22 cellular contexts compared by ENCODE assay signal in the genomic region with DNA sequence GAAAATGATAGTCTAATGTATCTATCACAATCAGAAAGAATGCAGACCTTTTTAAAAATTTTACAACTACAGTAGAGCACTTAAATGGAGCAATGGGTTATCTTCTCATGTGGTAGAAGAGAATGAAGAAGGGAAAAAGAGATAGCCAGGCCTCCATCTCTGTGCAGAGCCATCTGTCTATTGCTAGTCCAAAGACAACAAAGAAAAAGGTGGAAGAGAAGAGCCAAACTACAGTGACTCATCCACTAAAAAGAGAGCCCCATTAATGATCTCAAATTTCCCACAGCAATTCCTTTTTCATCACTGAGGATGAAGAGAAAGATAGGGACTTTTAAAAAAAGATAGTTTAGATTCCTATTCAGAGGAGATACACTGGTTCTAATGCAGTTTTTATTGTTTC.
"Had no signal": no experiment of that assay in that cellular context is flagged by ENCODE, and none has a peak within 500 bp of the region (broad histone marks: within the 10 kb centered on the region; RNA-seq: fewer than 3 reads in every experiment).

No MANE protein-coding gene starts in this region.

- H3K36me3 Mint-ChIP-seq: mesothelial cell of epicardium; naive thymus-derived CD4-positive, alpha-beta T cell; neural progenitor cell; stimulated activated memory B cell treated with anti-CD40 and anti-IgM and Interleukin-4, amounts not matched to agents 10 μg/mL and 1 μg/mL and 100 μg/mL, for 72 hours had no signal

- H3K27ac Mint-ChIP-seq: mesothelial cell of epicardium; naive thymus-derived CD4-positive, alpha-beta T cell; nephron; neural progenitor cell; stimulated activated memory B cell treated with anti-CD40 and anti-IgM and Interleukin-4, amounts not matched to agents 10 μg/mL and 1 μg/mL and 100 μg/mL, for 72 hours had no signal

- H3K4me3 Mint-ChIP-seq: mesothelial cell of epicardium; naive thymus-derived CD4-positive, alpha-beta T cell; nephron; neural progenitor cell; stimulated activated memory B cell treated with anti-CD40 and anti-IgM and Interleukin-4, amounts not matched to agents 10 μg/mL and 1 μg/mL and 100 μg/mL, for 72 hours had no signal

- H3K9me3 Mint-ChIP-seq: mesothelial cell of epicardium; naive thymus-derived CD4-positive, alpha-beta T cell; nephron; neural progenitor cell; stimulated activated memory B cell treated with anti-CD40 and anti-IgM and Interleukin-4, amounts not matched to agents 10 μg/mL and 1 μg/mL and 100 μg/mL, for 72 hours had no signal

- ATAC-seq: gastrocnemius medialis; heart left ventricle; left lobe of liver; mucosa of descending colon; naive thymus-derived CD4-positive, alpha-beta T cell; right cardiac atrium; stimulated activated memory B cell treated with anti-CD40 and anti-IgM and Interleukin-4, amounts not matched to agents 10 μg/mL and 1 μg/mL and 100 μg/mL, for 72 hours; stimulated activated naive CD8-positive, alpha-beta T cell treated with anti-CD3 and anti-CD28 coated beads, Interleukin-15, Interleukin-2, amounts not matched to agents 100 U/mL and 50 U/mL, for 24 hours had no signal

- DNase-seq: dorsolateral prefrontal cortex; effector CD4-positive, alpha-beta T cell; gastrocnemius medialis; heart left ventricle; kidney; mesenchymal stem cell; mucosa of descending colon; naive thymus-derived CD4-positive, alpha-beta T cell; right cardiac atrium; sigmoid colon; spleen; stimulated activated CD4-positive, alpha-beta T cell treated with anti-CD3 and anti-CD28 coated beads, Interleukin-4, amount 100 ng/mL, for 4 hours; stimulated activated naive CD8-positive, alpha-beta T cell treated with anti-CD3 and anti-CD28 coated beads, Interleukin-15, Interleukin-2, amounts not matched to agents 100 U/mL and 50 U/mL, for 24 hours; substantia nigra; testis; tibial artery; upper lobe of left lung had no signal

- H3K27me3 Mint-ChIP-seq: stimulated activated memory B cell treated with anti-CD40 and anti-IgM and Interleukin-4, amounts not matched to agents 10 μg/mL and 1 μg/mL and 100 μg/mL, for 72 hours had no signal

- H3K4me1 Mint-ChIP-seq: mesothelial cell of epicardium; naive thymus-derived CD4-positive, alpha-beta T cell; nephron; neural progenitor cell; stimulated activated memory B cell treated with anti-CD40 and anti-IgM and Interleukin-4, amounts not matched to agents 10 μg/mL and 1 μg/mL and 100 μg/mL, for 72 hours had no signal
